8 cellular contexts compared by ENCODE assay signal in genomic region chr16:23148513-23149266, GRCh38. TPM values are rescaled to one million over a fixed set of nuclear protein-coding genes. Genes with fewer than 3 reads are reported as not detected.
DNase-seq lines count a peak whose midpoint lies in the region; ATAC-seq, FAIRE-seq and TF ChIP-seq lines count a peak whose summit lies in the region.

No MANE protein-coding gene starts in this region.

- ATAC-seq in GM19023 (IDR thresholded peaks at IDR 0.05; ENCODE audit: unreplicated experiment): peak; percentile 38
- ATAC-seq in HG03159 (IDR thresholded peaks at IDR 0.05; ENCODE audit: unreplicated experiment): peak; percentile 46
- peak; percentile 47 for ATAC-seq in thoracic aorta (ENCODE audit: insufficient number of reproducible peaks, low FRiP score, low read depth)

- H3K27ac ChIP-seq in Peyer's patch (peak overlapping the region; percentile 68 to 92 (median 80)), neutrophil (peak overlapping the region; percentile 58), thoracic aorta (peak overlapping the region; percentile 35 to 78)

- TF ChIP-seq CTCF in Peyer's patch (IDR thresholded peaks at IDR 0.05) (no peak), neutrophil (IDR thresholded peaks at IDR 0.05) (no peak), thoracic aorta (IDR thresholded peaks at IDR 0.05) (no peak)

- TF ChIP-seq POLR2A in Peyer's patch (IDR thresholded peaks at IDR 0.05): no peak

- peaks cover 3 to 12% (median 4%) of the 10 kb centered on the region in 4 donors for H3K4me1 ChIP-seq in Peyer's patch
- peaks cover 16 to 17% of the 10 kb centered on the region in 2 experiments for H3K4me1 ChIP-seq in neutrophil (ENCODE audit: control insufficient read depth in 1 of 2, insufficient read depth in 1 of 2, low read depth in 1 of 2, low read length in 1 of 2)
- H3K4me1 ChIP-seq in thoracic aorta (ENCODE audit: control insufficient read depth in 1 of 2, low read depth in 2 of 2): peaks cover 27 to 56% of the 10 kb centered on the region in 2 donors

- FAIRE-seq in frontal cortex (lab: Jason Lieb, UNC): no peak

- DNase-seq in AG08395 (ENCODE audit: low spot score): peak; percentile 49
- DNase-seq in Peyer's patch: peak; percentile 40 to 89 (median 85)
- peak; percentile 45 for DNase-seq in activated gamma-delta T cell treated with Interleukin-2 at 50 U/mL for 16 hours
- peak; percentile 73 for DNase-seq in frontal cortex (ENCODE audit: low spot score in 2 of 2)
- no peak for DNase-seq in thoracic aorta (ENCODE audit: low spot score)

- H3K9me3 ChIP-seq in Peyer's patch (no peaks in the 10 kb centered on the region), neutrophil (no peaks in the 10 kb centered on the region), thoracic aorta (no peaks in the 10 kb centered on the region)

- no peaks in the 10 kb centered on the region for H3K36me3 ChIP-seq in Peyer's patch
- no peaks in the 10 kb centered on the region for H3K36me3 ChIP-seq in neutrophil
- no peaks in the 10 kb centered on the region for H3K36me3 ChIP-seq in thoracic aorta

- no peaks in the 10 kb centered on the region for H3K27me3 ChIP-seq in Peyer's patch
- H3K27me3 ChIP-seq in neutrophil: peaks cover 45% of the 10 kb centered on the region
- H3K27me3 ChIP-seq in thoracic aorta (replicated peaks; ENCODE audit: insufficient read depth): no peaks in the 10 kb centered on the region

- H3K4me3 ChIP-seq in Peyer's patch (peak overlapping the region; percentile 59 to 88 (median 72)), neutrophil (ENCODE audit: low read depth in 1 of 2, low read length in 1 of 2) (peak overlapping the region; percentile 56 to 62), thoracic aorta (peak overlapping the region; percentile 97)

RNA-seq across cellular contexts. Expression of gene USP31, which starts 0.6 kb away (rescaled TPM):
- total RNA-seq in Peyer's patch (10 to 100 TPM in 2 of 4 donors, 1 to 10 TPM in 2; 6.3 to 12.4 (median 10.5) TPM), frontal cortex (16.7 TPM), thoracic aorta (10 to 100 TPM; 19.6 to 25.0 TPM)

RNA-seq across cellular contexts. Expression of gene SCNN1G, which starts 33.9 kb away (rescaled TPM):
- 1 to 10 TPM in 2 of 4 donors, under 1 TPM in 1, not detected in 1; 0.54 to 2.6 (median 1.4) TPM for total RNA-seq in Peyer's patch
- 0.82 TPM for total RNA-seq in frontal cortex
- total RNA-seq in thoracic aorta: not detected
